Comparison of ENCODE assay signal across 8 cellular contexts in the genomic region with DNA sequence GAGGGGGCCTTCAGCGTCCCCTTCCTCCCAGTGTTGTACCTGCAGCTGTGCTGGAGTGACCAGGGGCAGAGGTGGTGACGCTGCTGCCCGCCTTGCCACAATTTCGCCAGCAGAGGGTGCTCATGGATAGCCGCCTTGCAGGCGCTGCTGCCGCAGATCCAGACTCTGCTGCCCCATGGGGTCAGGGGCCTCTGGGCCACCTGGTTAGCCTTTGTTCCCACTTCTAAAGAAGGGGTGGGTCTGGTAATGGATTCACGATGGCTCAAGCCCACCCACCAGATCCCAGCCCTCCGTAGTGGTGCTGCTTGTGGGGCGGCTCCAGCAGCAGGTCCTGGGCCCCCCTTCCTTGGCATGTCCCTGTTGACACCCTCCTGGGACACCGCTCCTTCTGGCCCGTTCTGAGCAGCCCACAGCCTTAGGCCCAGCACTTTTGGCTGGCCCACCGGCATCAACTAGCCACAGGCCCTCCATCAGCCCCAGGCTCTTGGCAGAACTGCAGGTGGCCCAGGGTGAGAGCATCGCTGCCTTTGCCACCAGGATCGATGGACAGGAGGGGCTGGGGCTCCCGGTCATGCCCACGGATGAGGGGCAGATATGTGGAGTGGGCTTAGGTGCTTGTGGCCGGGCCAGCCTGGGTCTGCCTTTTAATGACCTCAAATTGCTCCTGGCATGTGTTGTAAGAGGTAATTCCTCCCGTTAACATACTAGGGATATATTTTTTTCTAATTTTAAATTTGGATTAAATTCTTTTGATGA. TPM values are rescaled to one million over a fixed set of nuclear protein-coding genes. Genes with fewer than 3 reads are reported as not detected.
DNase-seq lines count a peak whose midpoint lies in the region; ATAC-seq, FAIRE-seq and TF ChIP-seq lines count a peak whose summit lies in the region.

No MANE protein-coding gene starts in this region.

- H3K36me3 ChIP-seq in ascending aorta: peaks cover 22 to 29% of the 10 kb centered on the region in 2 donors
- no peaks in the 10 kb centered on the region for H3K36me3 ChIP-seq in small intestine (ENCODE audit: control insufficient read depth in 2 of 2, insufficient read depth in 2 of 2, low read length in 2 of 2)

- DNase-seq in CMK (ENCODE audit: low read depth): peak; percentile 32
- DNase-seq in HL-60 (ENCODE audit: low read depth in 1 of 2, low spot score in 1 of 2): peak; percentile 14 to 53
- DNase-seq in RPMI7951 (ENCODE audit: low read depth): peak; percentile 40
- no peak for DNase-seq in ascending aorta (ENCODE audit: low spot score in 2 of 2)
- DNase-seq in hypothalamus (lab: John Stamatoyannopoulos, UW): peak in 36 of 51 donors; percentile 4 to 76 (median 34)
- peak; percentile 30 for DNase-seq in small intestine
- DNase-seq in NCI-H526 treated with DMSO at 0.1 percent for 48 hours (lab: John Stamatoyannopoulos, UW): no peak

- WGBS in small intestine, 3 donors: 35 to 45% (median 37%) methylated on average over 19 of the region's 19 CpGs

- no peaks in the 10 kb centered on the region for H3K9me3 ChIP-seq in ascending aorta
- H3K9me3 ChIP-seq in small intestine (ENCODE audit: control insufficient read depth, low read depth): no peaks in the 10 kb centered on the region

- ATAC-seq in GM21576 (IDR thresholded peaks at IDR 0.05; ENCODE audit: unreplicated experiment): no peak

- H3K4me3 ChIP-seq in HL-60 (replicated peaks; ENCODE audit: insufficient read depth, low read length): no peak overlapping the region
- no peak overlapping the region for H3K4me3 ChIP-seq in ascending aorta
- H3K4me3 ChIP-seq in small intestine (ENCODE audit: low read depth in 1 of 2, low read length in 2 of 2): no peak overlapping the region

- H3K27ac ChIP-seq in HL-60 (replicated peaks) (no peak overlapping the region), ascending aorta (no peak overlapping the region), small intestine (ENCODE audit: low read depth in 1 of 2, low read length in 1 of 2) (peak overlapping the region in 1 of 2 donors; percentile 37)

- FAIRE-seq in small intestine (lab: Jason Lieb, UNC): no peak

- peak; percentile 93 for TF ChIP-seq CTCF in HL-60 (IDR thresholded peaks at IDR 0.05; ENCODE audit: insufficient read depth, low read length)
- peak; percentile 87 to 95 (median 90) for TF ChIP-seq CTCF in ascending aorta (IDR thresholded peaks at IDR 0.05)

- peaks cover 2% of the 10 kb centered on the region for H3K27me3 ChIP-seq in HL-60 (ENCODE audit: insufficient read depth, poor library complexity, severe bottlenecking)
- no peaks in the 10 kb centered on the region for H3K27me3 ChIP-seq in ascending aorta
- H3K27me3 ChIP-seq in small intestine (ENCODE audit: control insufficient read depth in 2 of 2, insufficient read depth in 2 of 2, low read length in 2 of 2): no peaks in the 10 kb centered on the region

- intact Hi-C loops in ascending aorta (cut with DNase I): loop anchor here (1.0 kb wide), 1 partner anchor 41 kb away; no protein-coding TSS in a partner anchor

- peaks cover 2 to 8% of the 10 kb centered on the region in 2 donors for H3K4me1 ChIP-seq in ascending aorta
- no peaks in the 10 kb centered on the region for H3K4me1 ChIP-seq in small intestine (ENCODE audit: control insufficient read depth in 2 of 2, insufficient read depth in 1 of 2, low read depth in 1 of 2, low read length in 1 of 2)

RNA-seq across cellular contexts. Expression of a gene that starts 57.2 kb away (rescaled TPM):
- 138 and 179 TPM in 2 replicates for total RNA-seq in RPMI7951 (2014; rRNA removed; shearing (Covaris generic))
- total RNA-seq in ascending aorta: 99.6 TPM
- 1 to 10 TPM in 2 of 3 donors, under 1 TPM in 1; 0.22 to 9.5 (median 1.4) TPM for polyA plus RNA-seq in small intestine

Comparison
In these comparisons a context has a peak if more than half of its experiments do, and no peak if none do; other contexts are left out.
1. DNase-seq: peak in CMK (single experiment), HL-60 (2 of 2), RPMI7951 (single experiment), hypothalamus (36 of 51) and small intestine (single experiment); none in ascending aorta (0 of 2) and NCI-H526 treated with DMSO at 0.1 percent for 48 hours (single experiment).